7 cellular contexts compared by ENCODE assay signal in genomic region chr7:114865564-114865963, GRCh38. TPM values are rescaled to one million over a fixed set of nuclear protein-coding genes. Genes with fewer than 3 reads are reported as not detected.
DNase-seq lines count a peak whose midpoint lies in the region; ATAC-seq and TF ChIP-seq lines count a peak whose summit lies in the region.

No MANE protein-coding gene starts in this region.

- H2AFZ ChIP-seq in MM.1S (ENCODE audit: low read length), result no peak overlapping the region

- H3K9me3 Mint-ChIP-seq in endothelial cell (ENCODE audit: unreplicated experiment) (no peaks in the 10 kb centered on the region), natural killer cell (no peaks in the 10 kb centered on the region)

- ATAC-seq in natural killer cell, result peak; percentile 52 to 62 (median 60)

- H3K27me3 ChIP-seq in MM.1S (replicated peaks; ENCODE audit: insufficient read depth, low read length) (no peaks in the 10 kb centered on the region), stomach (no peaks in the 10 kb centered on the region)

- H3K36me3 ChIP-seq in MM.1S (replicated peaks; ENCODE audit: insufficient read depth, low read length), result no peaks in the 10 kb centered on the region
- H3K36me3 ChIP-seq in stomach, result no peaks in the 10 kb centered on the region

- DNase-seq in H4 (ENCODE audit: low spot score) (peak; percentile 56), MM.1S (peak; percentile 73), endothelial cell (ENCODE audit: low spot score) (peak; percentile 59), natural killer cell (peak; percentile 16), stomach (peak; percentile 39)
- peak; percentile 63 to 70 for DNase-seq in activated CD4-positive, alpha-beta T cell treated with anti-CD3 and anti-CD28 coated beads, Interleukin-2, amount 50 U/mL, for 48 hours

- no peaks in the 10 kb centered on the region for H3K36me3 Mint-ChIP-seq in endothelial cell (ENCODE audit: low read depth, unreplicated experiment)
- no peaks in the 10 kb centered on the region for H3K36me3 Mint-ChIP-seq in natural killer cell

- TF ChIP-seq CTCF in GM12875 (IDR thresholded peaks at IDR 0.05; ENCODE audit: borderline replicate concordance, insufficient read depth, low read depth, low read length) (peak; percentile 74), MM.1S (IDR thresholded peaks at IDR 0.05; ENCODE audit: low read length) (peak; percentile 97), endothelial cell (IDR thresholded peaks at IDR 0.05; ENCODE audit: unreplicated experiment) (peak; percentile 51), natural killer cell (IDR thresholded peaks at IDR 0.05) (peak; percentile 30), stomach (IDR thresholded peaks at IDR 0.05) (peak in 5 of 7 experiments; percentile 24 to 52 (median 40))

- H3K4me1 ChIP-seq in MM.1S (ENCODE audit: low read length) (no peaks in the 10 kb centered on the region), stomach (no peaks in the 10 kb centered on the region)

- H3K9ac ChIP-seq in MM.1S (ENCODE audit: low read length), result no peak overlapping the region

- H3K27ac ChIP-seq in MM.1S (ENCODE audit: low read length) (no peak overlapping the region), stomach (no peak overlapping the region)

- H3K4me3 Mint-ChIP-seq in endothelial cell (ENCODE audit: unreplicated experiment) (no peak overlapping the region), natural killer cell (no peak overlapping the region)

- H3K27ac Mint-ChIP-seq in endothelial cell (ENCODE audit: unreplicated experiment) (no peak overlapping the region), natural killer cell (no peak overlapping the region)

- no peak for TF ChIP-seq POLR2A in stomach (IDR thresholded peaks at IDR 0.05)

- intact Hi-C loops in natural killer cell (cut with micrococcal nuclease), result loop anchor here (1.0 to 10.0 kb wide), 2 partner anchors 611 to 989 kb away; no protein-coding TSS in a partner anchor
- intact Hi-C loops in stomach (cut with DNase I; ENCODE audit: low total_unique reads), result no loop called here

- no peaks in the 10 kb centered on the region for H3F3A ChIP-seq in MM.1S (ENCODE audit: insufficient read depth, low read length)

- no peaks in the 10 kb centered on the region for H4K20me1 ChIP-seq in MM.1S (ENCODE audit: insufficient read depth, low read length)

- no peak for TF ChIP-seq EP300 in stomach (IDR thresholded peaks at IDR 0.05)

- H3K9me3 ChIP-seq in MM.1S (replicated peaks; ENCODE audit: insufficient read depth, low read length), result no peaks in the 10 kb centered on the region
- H3K9me3 ChIP-seq in stomach, result no peaks in the 10 kb centered on the region

- H3K4me1 Mint-ChIP-seq in endothelial cell (ENCODE audit: unreplicated experiment) (no peaks in the 10 kb centered on the region), natural killer cell (no peaks in the 10 kb centered on the region)

- H3K4me2 ChIP-seq in MM.1S (ENCODE audit: low read depth, low read length), result no peak overlapping the region

- no peaks in the 10 kb centered on the region for H3K27me3 Mint-ChIP-seq in endothelial cell (ENCODE audit: unreplicated experiment)
- H3K27me3 Mint-ChIP-seq in natural killer cell (ENCODE audit: low read depth in 2 of 2), result no peaks in the 10 kb centered on the region

- no peak overlapping the region for H3K4me3 ChIP-seq in GM12875 (ENCODE audit: low read depth, low read length)
- no peak overlapping the region for H3K4me3 ChIP-seq in MM.1S (ENCODE audit: low read length)
- no peak overlapping the region for H3K4me3 ChIP-seq in stomach

- no peaks in the 10 kb centered on the region for H3K79me2 ChIP-seq in MM.1S (ENCODE audit: low read length)

- no peaks in the 10 kb centered on the region for H3K9me2 ChIP-seq in MM.1S (replicated peaks; ENCODE audit: insufficient read depth, low read length)

- WGBS in stomach, 5 donors, result 70 to 89% (median 83%) methylated on average over 1 of the region's 1 CpG

RNA-seq across cellular contexts. Expression of gene MDFIC, which starts 56.3 kb away (rescaled TPM):
- 16.5 and 20.7 TPM in 2 replicates for total RNA-seq in H4 (2014; rRNA removed; shearing (Covaris generic))
- 22.3 TPM for total RNA-seq in endothelial cell (ENCODE audit: unreplicated experiment)
- 10 to 100 TPM; 19.1 to 24.0 (median 21.8) TPM for total RNA-seq in natural killer cell
- 10 to 100 TPM in 2 of 5 donors, 1 to 10 TPM in 3; 7.0 to 39.8 (median 8.9) TPM for total RNA-seq in stomach
- polyA plus RNA-seq in stomach, result 1 to 10 TPM; 6.9 to 9.3 (median 8.3) TPM

Comparison
In these comparisons a context has a peak if more than half of its experiments do, and no peak if none do; other contexts are left out.
1. CTCF ChIP-seq: peak in every context shown above with its lines; median percentile 97 in MM.1S; 74 in GM12875; 51 in endothelial cell; 40 in stomach; 30 in natural killer cell.
2. DNase-seq: peak in every context shown above with its lines; median percentile 73 in MM.1S; 66 in activated CD4-positive, alpha-beta T cell treated with anti-CD3 and anti-CD28 coated beads, Interleukin-2, amount 50 U/mL, for 48 hours; 59 in endothelial cell; 56 in H4; 39 in stomach; 16 in natural killer cell.